In the genomic region with DNA sequence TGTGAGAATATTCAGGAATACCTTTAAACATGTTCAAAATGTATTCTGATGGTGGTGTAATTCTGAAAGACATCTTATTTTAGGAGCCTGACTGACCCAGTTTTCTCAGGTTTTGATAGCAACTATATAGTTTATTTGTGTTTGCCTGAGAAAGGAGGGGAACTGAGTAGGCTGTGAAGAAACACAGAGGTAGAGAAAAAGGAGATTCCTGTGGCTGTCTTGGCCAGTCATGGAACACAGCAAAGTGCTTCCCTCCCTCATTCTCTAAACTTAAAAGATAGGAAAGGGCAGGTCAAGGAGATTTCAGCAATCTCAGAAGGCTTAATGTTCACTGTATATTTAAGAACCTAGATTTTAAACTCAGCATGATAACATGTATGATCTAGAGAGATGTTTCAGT, we compare ENCODE assay signal across 16 cellular contexts. TPM values are rescaled to one million over a fixed set of nuclear protein-coding genes. Genes with fewer than 3 reads are reported as not detected.
DNase-seq lines count a peak whose midpoint lies in the region; ATAC-seq and TF ChIP-seq lines count a peak whose summit lies in the region.
"Had no signal": no experiment of that assay in that cellular context is flagged by ENCODE, and none has a peak within 500 bp of the region (broad histone marks: within the 10 kb centered on the region; RNA-seq: fewer than 3 reads in every experiment).

No MANE protein-coding gene starts in this region.

- H3K4me1 ChIP-seq in IMR-90 (ENCODE audit: control insufficient read depth, insufficient read depth, low read length): peaks cover 4% of the 10 kb centered on the region
- H3K4me1 ChIP-seq: BE2C had no signal

- peak overlapping the region; percentile 9; the same call in 1 of the 2 replicates for H3K27ac ChIP-seq in IMR-90 (ENCODE audit: insufficient read depth, low read length)
- H3K27ac ChIP-seq: PC-9 had no signal

- H3K27me3 Mint-ChIP-seq in chondrocyte (ENCODE audit: low read depth) (no peaks in the 10 kb centered on the region), nephron progenitor cell (ENCODE audit: low read depth, poor library complexity) (no peaks in the 10 kb centered on the region)
- H3K27me3 Mint-ChIP-seq: CD8-positive, alpha-beta memory T cell had no signal

- peak; percentile 62; the same call in 1 of the 2 replicates for ATAC-seq in IMR-90 (ENCODE audit: low read depth)
- ATAC-seq: HepG2, K562 had no signal

- H2BK5ac ChIP-seq in IMR-90 (ENCODE audit: low read depth, low read length, poor library complexity, severe bottlenecking): no peak overlapping the region

- peaks cover 2% of the 10 kb centered on the region; the same call in 1 of the 2 replicates for H3K9me3 ChIP-seq in IMR-90 (ENCODE audit: control insufficient read depth, insufficient read depth, low read length)
- H3K9me3 ChIP-seq: BE2C had no signal

- H3K4me3 Mint-ChIP-seq in chondrocyte (ENCODE audit: unreplicated experiment): no peak overlapping the region
- H3K4me3 Mint-ChIP-seq in nephron progenitor cell: no peak overlapping the region
- H3K4me3 Mint-ChIP-seq: CD14-positive monocyte; CD8-positive, alpha-beta memory T cell had no signal

- no peak for TF ChIP-seq RAD21 in IMR-90 (IDR thresholded peaks at IDR 0.05; ENCODE audit: low read length)

- H3K27ac Mint-ChIP-seq in chondrocyte (ENCODE audit: unreplicated experiment) (peak overlapping the region; percentile 53), nephron progenitor cell (peak overlapping the region; percentile 71)
- H3K27ac Mint-ChIP-seq: CD14-positive monocyte had no signal

- no peaks in the 10 kb centered on the region for H3K9me3 Mint-ChIP-seq in chondrocyte (ENCODE audit: low read depth)
- peaks cover 7% of the 10 kb centered on the region for H3K9me3 Mint-ChIP-seq in nephron progenitor cell

- H3K4me1 Mint-ChIP-seq in chondrocyte (ENCODE audit: low read depth) (peaks cover 24% of the 10 kb centered on the region), nephron progenitor cell (no peaks in the 10 kb centered on the region)

- peaks cover 25% of the 10 kb centered on the region; the same call in 1 of the 2 replicates for H4K20me1 ChIP-seq in IMR-90 (ENCODE audit: insufficient read depth, low read length)

- intact Hi-C loops in IMR-90 (cut with micrococcal nuclease): no loop called here

- H4K91ac ChIP-seq in IMR-90 (ENCODE audit: insufficient read depth, low read depth, low read length): no peak overlapping the region

- dilution Hi-C loops in IMR-90 (cut with HindIII; ENCODE audit: low sequenced_read_pairs, unreplicated experiment): no loop called here

- in situ Hi-C loops in IMR-90 (cut with MboI; ENCODE audit: low sequenced_read_pairs): no loop called here

- H3K4me3 ChIP-seq in AG10803 (ENCODE audit: low read length) (no peak overlapping the region), IMR-90 (ENCODE audit: insufficient read depth, low read depth, low read length) (no peak overlapping the region)
- H3K4me3 ChIP-seq: K562, PC-9 had no signal

- H3K9me1 ChIP-seq in IMR-90 (ENCODE audit: insufficient read depth, low read length): 0 out of 2 replicates have a peak, but pooled peaks cover 3% of the 10 kb centered on the region

- no peak overlapping the region for H2BK120ac ChIP-seq in IMR-90 (ENCODE audit: low read depth, low read length)

- no peak overlapping the region for H2BK20ac ChIP-seq in IMR-90 (ENCODE audit: low read depth, low read length)

- no peak for TF ChIP-seq CTCF in AG10803 (conservative IDR thresholded peaks at IDR 0.05; ENCODE audit: low read length)
- no peak for TF ChIP-seq CTCF in IMR-90 (conservative IDR thresholded peaks at IDR 0.05; ENCODE audit: low read depth, low read length)
- no peak for TF ChIP-seq CTCF in chondrocyte (IDR thresholded peaks at IDR 0.05)
- no peak for TF ChIP-seq CTCF in nephron progenitor cell (IDR thresholded peaks at IDR 0.05)

- H3K36me3 Mint-ChIP-seq in chondrocyte (ENCODE audit: low read depth) (peaks cover 8% of the 10 kb centered on the region), nephron progenitor cell (ENCODE audit: low read depth) (peaks cover 54% of the 10 kb centered on the region)

- peak overlapping the region in 1 of 2 experiments; percentile 42; a peak in 1 of 4 replicates for H4K8ac ChIP-seq in IMR-90 (ENCODE audit: low read depth in 2 of 2, low read length in 2 of 2)

- no peak overlapping the region for H3K4me2 ChIP-seq in IMR-90 (ENCODE audit: low read depth, low read length)
- H3K4me2 ChIP-seq: PC-9 had no signal

- H3K23ac ChIP-seq in IMR-90 (ENCODE audit: low read depth, low read length): peak overlapping the region; percentile 31; the same call in 1 of the 2 replicates

- no peak overlapping the region; the same call in 1 of the 2 replicates for H2AK5ac ChIP-seq in IMR-90 (ENCODE audit: low read depth, low read length)

- peak overlapping the region; percentile 35; the same call in 1 of the 2 replicates for H3K18ac ChIP-seq in IMR-90 (ENCODE audit: low read depth, low read length)

- no peak overlapping the region for H2AK9ac ChIP-seq in IMR-90 (replicated peaks; ENCODE audit: low read depth, low read length, poor library complexity)

- H3K14ac ChIP-seq in IMR-90 (replicated peaks; ENCODE audit: low read depth, low read length): peak overlapping the region; percentile 54; the same call in 1 of the 2 replicates

- 0 out of 3 replicates have a peak overlapping the region, but pooled peaks have one; percentile 44 for H2BK15ac ChIP-seq in IMR-90 (ENCODE audit: low read depth, low read length)

- DNase-seq in AG10803 (ENCODE audit: low read depth) (peak; percentile 5), IMR-90 (peak; percentile 18), chondrocyte (ENCODE audit: low spot score) (no peak), nephron progenitor cell (no peak), NCI-H774 (lab: John Stamatoyannopoulos, UW) (no peak), EL (no peak), NCI-H1105 (lab: John Stamatoyannopoulos, UW) (no peak)
- DNase-seq: BE2C, DMS79, GF-D8, PC-9, Right ventricle myocardium superior had no signal

- no peaks in the 10 kb centered on the region for H3K27me3 ChIP-seq in IMR-90 (ENCODE audit: control insufficient read depth, insufficient read depth, low read length)
- H3K27me3 ChIP-seq: BE2C had no signal

- CTCF ChIA-PET in IMR-90 (lab: Yijun Ruan, JAX): no interaction called here

- H3K79me1 ChIP-seq in IMR-90 (ENCODE audit: low read depth in 1 of 2, low read length in 2 of 2): peaks cover 25 to 45% of the 10 kb centered on the region in 2 experiments

- peaks cover 3% of the 10 kb centered on the region for H3K36me3 ChIP-seq in IMR-90 (ENCODE audit: control insufficient read depth, insufficient read depth, low read length)

- no TSS peak for BruUV-seq in IMR-90 (replicated peaks; lab: Mats Ljungman, UMichigan)

- H3K4ac ChIP-seq in IMR-90 (ENCODE audit: low read depth, low read length): peak overlapping the region; percentile 17; the same call in 1 of the 2 replicates

- no peak overlapping the region for H2AFZ ChIP-seq in IMR-90 (replicated peaks; ENCODE audit: low read length, poor library complexity)
- H2AFZ ChIP-seq: PC-9 had no signal

- no peak overlapping the region for H3K56ac ChIP-seq in IMR-90 (ENCODE audit: extremely low read depth, insufficient read depth, low read length)

- H3K9ac ChIP-seq in IMR-90 (ENCODE audit: low read depth, low read length): peak overlapping the region; percentile 29; the same call in 1 of the 2 replicates

- POLR2A ChIA-PET in IMR-90 (lab: Charles Lee; ENCODE audit: unreplicated experiment): interaction anchor here (0.5 kb wide), 1 partner anchor 654 kb away, joined by 8 read pairs; no protein-coding TSS in a partner anchor

- no peak for TF ChIP-seq POLR2A in IMR-90 (IDR thresholded peaks at IDR 0.05; ENCODE audit: low read depth, low read length)

- H4K5ac ChIP-seq in IMR-90 (ENCODE audit: low read depth, low read length): no peak overlapping the region

TF ChIP-seq in IMR-90, 13 proteins besides CTCF, POLR2A, EP300 and RAD21:
- TF ChIP-seq MAFK (IDR thresholded peaks at IDR 0.05; ENCODE audit: low read depth, low read length) (no peak), MXI1 (IDR thresholded peaks at IDR 0.05; ENCODE audit: borderline replicate concordance, low read depth, low read length) (no peak), RFX5 (IDR thresholded peaks at IDR 0.05; ENCODE audit: low read depth, low read length) (no peak), FOS (IDR thresholded peaks at IDR 0.05; ENCODE audit: low read depth, low read length) (no peak), CEBPB (IDR thresholded peaks at IDR 0.05; ENCODE audit: low read depth, low read length) (no peak), NFE2L2 (IDR thresholded peaks at IDR 0.05; ENCODE audit: low read depth, low read length) (no peak), SMC3 (IDR thresholded peaks at IDR 0.05; ENCODE audit: low read depth, low read length) (no peak), MAZ (IDR thresholded peaks at IDR 0.05; ENCODE audit: borderline replicate concordance, low read depth, low read length) (no peak), CHD1 (IDR thresholded peaks at IDR 0.05; ENCODE audit: low read depth, low read length) (no peak)
- TF ChIP-seq, protein P1, sequence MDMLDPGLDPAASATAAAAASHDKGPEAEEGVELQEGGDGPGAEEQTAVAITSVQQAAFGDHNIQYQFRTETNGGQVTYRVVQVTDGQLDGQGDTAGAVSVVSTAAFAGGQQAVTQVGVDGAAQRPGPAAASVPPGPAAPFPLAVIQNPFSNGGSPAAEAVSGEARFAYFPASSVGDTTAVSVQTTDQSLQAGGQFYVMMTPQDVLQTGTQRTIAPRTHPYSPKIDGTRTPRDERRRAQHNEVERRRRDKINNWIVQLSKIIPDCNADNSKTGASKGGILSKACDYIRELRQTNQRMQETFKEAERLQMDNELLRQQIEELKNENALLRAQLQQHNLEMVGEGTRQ (IDR thresholded peaks at IDR 0.05; ENCODE audit: low read depth, low read length): no peak
- TF ChIP-seq, protein P2, sequence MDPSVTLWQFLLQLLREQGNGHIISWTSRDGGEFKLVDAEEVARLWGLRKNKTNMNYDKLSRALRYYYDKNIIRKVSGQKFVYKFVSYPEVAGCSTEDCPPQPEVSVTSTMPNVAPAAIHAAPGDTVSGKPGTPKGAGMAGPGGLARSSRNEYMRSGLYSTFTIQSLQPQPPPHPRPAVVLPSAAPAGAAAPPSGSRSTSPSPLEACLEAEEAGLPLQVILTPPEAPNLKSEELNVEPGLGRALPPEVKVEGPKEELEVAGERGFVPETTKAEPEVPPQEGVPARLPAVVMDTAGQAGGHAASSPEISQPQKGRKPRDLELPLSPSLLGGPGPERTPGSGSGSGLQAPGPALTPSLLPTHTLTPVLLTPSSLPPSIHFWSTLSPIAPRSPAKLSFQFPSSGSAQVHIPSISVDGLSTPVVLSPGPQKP (IDR thresholded peaks at IDR 0.05; ENCODE audit: borderline replicate concordance, low read depth, low read length): no peak
TF ChIP-seq in IMR-90: peak in this region for 0.

RNA-seq across cellular contexts. Expression of a gene that starts 43.5 kb away (rescaled TPM):
- total RNA-seq in IMR-90 (2012; rRNA removed) (72.2 and 80.3 TPM in 2 replicates), chondrocyte (72.0 to 74.2 TPM (median 73.6 TPM) in 3 replicates)
- 32.5 and 39.5 TPM in 2 replicates for polyA plus RNA-seq in IMR-90 (2012; rRNA removed)
- 5.0 and 5.7 TPM in 2 replicates for polyA plus RNA-seq in IMR-90 (2012; cell fraction: cytosol; rRNA removed)
- polyA plus RNA-seq in IMR-90 (2012; cell fraction: nucleus; rRNA removed; ENCODE audit: low replicate concordance): 7.9 and 61.8 TPM in 2 replicates

Comparison
In these comparisons a context has a peak if more than half of its experiments do, and no peak if none do; other contexts are left out.
1. DNase-seq: peak in AG10803 (single experiment) and IMR-90 (single experiment); none in chondrocyte (single experiment), nephron progenitor cell (single experiment), NCI-H774 (single experiment), EL (single experiment) and NCI-H1105 (single experiment).